Comparison of ENCODE assay signal across 12 cellular contexts in genomic region chr19:16581145-16581970, GRCh38. TPM values are rescaled to one million over a fixed set of nuclear protein-coding genes. Genes with fewer than 3 reads are reported as not detected.
DNase-seq lines count a peak whose midpoint lies in the region; ATAC-seq and TF ChIP-seq lines count a peak whose summit lies in the region.
"Had no signal": no experiment of that assay in that cellular context is flagged by ENCODE, and none has a peak within 500 bp of the region (broad histone marks: within the 10 kb centered on the region; RNA-seq: fewer than 3 reads in every experiment).

No MANE protein-coding gene starts in this region.

- no peak for DNase-seq in CD8-positive, alpha-beta T cell
- no peak for DNase-seq in effector memory CD4-positive, alpha-beta T cell
- DNase-seq in osteoblast (ENCODE audit: insufficient read length, low spot score, missing footprints) (peak; percentile 74), NCI-H128 (lab: John Stamatoyannopoulos, UW; ENCODE audit: unreplicated experiment) (no peak), NOMO-1 (lab: John Stamatoyannopoulos, UW; ENCODE audit: unreplicated experiment in 2 of 2) (no peak), retina (no peak)
- DNase-seq: activated CD8-positive, alpha-beta memory T cell treated with anti-CD3 and anti-CD28 coated beads for 24 hours; caudate nucleus; NCI-H2081 had no signal

- H3K27ac ChIP-seq in CD8-positive, alpha-beta T cell (ENCODE audit: low read depth, low read length) = no peak overlapping the region
- peak overlapping the region; percentile 11 for H3K27ac ChIP-seq in effector memory CD4-positive, alpha-beta T cell (ENCODE audit: insufficient read depth, low read length, poor library complexity, severe bottlenecking)
- H3K27ac ChIP-seq in osteoblast (ENCODE audit: low read depth, low read length) = peak overlapping the region; percentile 13

- no peak for ATAC-seq in CD8-positive, alpha-beta T cell
- no peak for ATAC-seq in HG03025 (IDR thresholded peaks at IDR 0.05; ENCODE audit: low FRiP score, unreplicated experiment)

- H3K36me3 Mint-ChIP-seq in CD8-positive, alpha-beta T cell = peaks cover 29% of the 10 kb centered on the region
- H3K36me3 Mint-ChIP-seq in IgD-negative memory B cell = no peaks in the 10 kb centered on the region

- CTCF ChIA-PET in CD8-positive, alpha-beta T cell (lab: Charles Lee) = no interaction called here

- peaks cover 82% of the 10 kb centered on the region for H4K20me1 ChIP-seq in osteoblast (ENCODE audit: insufficient read depth, low read length)

- H3K4me2 ChIP-seq in osteoblast (ENCODE audit: insufficient read depth, low read length) = no peak overlapping the region

- H3K9me3 ChIP-seq in CD8-positive, alpha-beta T cell (ENCODE audit: low read length) = no peaks in the 10 kb centered on the region
- H3K9me3 ChIP-seq in effector memory CD4-positive, alpha-beta T cell (ENCODE audit: control insufficient read depth, low read length) = no peaks in the 10 kb centered on the region
- H3K9me3 ChIP-seq in osteoblast (ENCODE audit: low read depth, low read length) = no peaks in the 10 kb centered on the region
- H3K9me3 ChIP-seq: HAP-1 had no signal

- POLR2A ChIA-PET in CD8-positive, alpha-beta T cell (lab: Charles Lee) = interaction anchor here (0.6 to 1.5 kb wide), 2 partner anchors 12 to 15 kb away, joined by 3 to 4 read pairs; no protein-coding TSS in a partner anchor

- peak overlapping the region; percentile 52 for H3K27ac Mint-ChIP-seq in CD8-positive, alpha-beta T cell
- H3K27ac Mint-ChIP-seq in IgD-negative memory B cell = peak overlapping the region; percentile 93 to 97 (median 96)

- no peaks in the 10 kb centered on the region for H3K27me3 ChIP-seq in CD8-positive, alpha-beta T cell (ENCODE audit: insufficient read depth, low read length)
- no peaks in the 10 kb centered on the region for H3K27me3 ChIP-seq in effector memory CD4-positive, alpha-beta T cell (replicated peaks; ENCODE audit: control insufficient read depth, insufficient read depth, low read length, poor library complexity, severe bottlenecking)
- no peaks in the 10 kb centered on the region for H3K27me3 ChIP-seq in osteoblast (ENCODE audit: insufficient read depth, low read length)

- no peaks in the 10 kb centered on the region for H3K27me3 Mint-ChIP-seq in CD8-positive, alpha-beta T cell (ENCODE audit: low read depth)
- no peaks in the 10 kb centered on the region for H3K27me3 Mint-ChIP-seq in IgD-negative memory B cell

- H3K4me3 ChIP-seq in CD8-positive, alpha-beta T cell (ENCODE audit: low read depth, low read length) = no peak overlapping the region
- H3K4me3 ChIP-seq in effector memory CD4-positive, alpha-beta T cell (ENCODE audit: insufficient read depth, low read depth, low read length, poor library complexity, severe bottlenecking) = no peak overlapping the region
- no peak overlapping the region for H3K4me3 ChIP-seq in osteoblast (ENCODE audit: insufficient read depth, low read length)
- H3K4me3 ChIP-seq: HAP-1 had no signal

- peaks cover 46% of the 10 kb centered on the region for H3K4me1 ChIP-seq in CD8-positive, alpha-beta T cell (ENCODE audit: insufficient read depth, low read length)
- peaks cover 39% of the 10 kb centered on the region for H3K4me1 ChIP-seq in effector memory CD4-positive, alpha-beta T cell (ENCODE audit: control insufficient read depth, insufficient read depth, low read length, poor library complexity, severe bottlenecking)
- H3K4me1 ChIP-seq in osteoblast (ENCODE audit: insufficient read depth, low read length) = peaks cover 33% of the 10 kb centered on the region

- no peak overlapping the region for H2AFZ ChIP-seq in osteoblast (ENCODE audit: low read length)

- H3K9me3 Mint-ChIP-seq in CD8-positive, alpha-beta T cell = no peaks in the 10 kb centered on the region
- no peaks in the 10 kb centered on the region for H3K9me3 Mint-ChIP-seq in IgD-negative memory B cell

- no peak for TF ChIP-seq CTCF in CD8-positive, alpha-beta T cell (IDR thresholded peaks at IDR 0.05)
- no peak for TF ChIP-seq CTCF in osteoblast (IDR thresholded peaks at IDR 0.05; ENCODE audit: extremely low read depth, low read depth, low read length)

- intact Hi-C loops in CD8-positive, alpha-beta T cell (cut with DNase I, micrococcal nuclease) = loop anchor here in 1 of 2 experiments (5.0 kb wide), 1 partner anchor 744 kb away; no protein-coding TSS in a partner anchor

- H3K4me3 Mint-ChIP-seq in CD8-positive, alpha-beta T cell = no peak overlapping the region
- peak overlapping the region; percentile 4 to 100 (median 88) for H3K4me3 Mint-ChIP-seq in IgD-negative memory B cell

- H3K4me1 Mint-ChIP-seq in CD8-positive, alpha-beta T cell (ENCODE audit: low read depth) = peaks cover 59% of the 10 kb centered on the region
- peaks cover 17 to 49% (median 28%) of the 10 kb centered on the region in 3 donors for H3K4me1 Mint-ChIP-seq in IgD-negative memory B cell

- peaks cover 97% of the 10 kb centered on the region for H3K79me2 ChIP-seq in osteoblast (ENCODE audit: insufficient read depth, low read length)

- peaks cover 14% of the 10 kb centered on the region for H3K36me3 ChIP-seq in CD8-positive, alpha-beta T cell (ENCODE audit: insufficient read depth, low read length)
- peaks cover 31% of the 10 kb centered on the region for H3K36me3 ChIP-seq in effector memory CD4-positive, alpha-beta T cell (ENCODE audit: control insufficient read depth, insufficient read depth, low read length)
- peaks cover 28% of the 10 kb centered on the region for H3K36me3 ChIP-seq in osteoblast (ENCODE audit: insufficient read depth, low read length)

RNA-seq across cellular contexts. Expression of gene SLC35E1, which starts 9.1 kb away (rescaled TPM):
- total RNA-seq in CD8-positive, alpha-beta T cell = 10 to 100 TPM; 92.3 to 95.4 TPM
- 18.9 TPM for polyA plus RNA-seq in IgD-negative memory B cell
- total RNA-seq in osteoblast = 38.0 and 41.5 TPM in 2 replicates

RNA-seq across cellular contexts. Expression of gene CHERP, which starts 39.1 kb away (rescaled TPM):
- total RNA-seq in CD8-positive, alpha-beta T cell = 10 to 100 TPM; 68.7 to 68.9 TPM
- 25.8 TPM for polyA plus RNA-seq in IgD-negative memory B cell
- total RNA-seq in osteoblast = 5.8 and 6.5 TPM in 2 replicates

RNA-seq across cellular contexts. Expression of gene MED26, which starts 46.6 kb away (rescaled TPM):
- 10 to 100 TPM; 65.6 to 68.0 TPM for total RNA-seq in CD8-positive, alpha-beta T cell
- polyA plus RNA-seq in IgD-negative memory B cell = 5.3 TPM
- 5.8 and 6.5 TPM in 2 replicates for total RNA-seq in osteoblast
